Comparison of ENCODE assay signal across 3 cellular contexts in genomic region chr1:204486513-204487255, GRCh38.
TF ChIP-seq lines count a peak whose summit lies in the region.

No MANE protein-coding gene starts in this region.

TF ChIP-seq in SK-N-SH, 30 proteins besides CTCF, POLR2A, EP300 and RAD21:
- peak; percentile 22; the same call in 1 of the 2 replicates for TF ChIP-seq RXRA (IDR thresholded peaks at IDR 0.05; ENCODE audit: borderline replicate concordance, low read depth)

TF ChIP-seq in GM12878, 131 proteins besides CTCF, POLR2A, EP300 and RAD21:
- TF ChIP-seq NR2F1 (conservative IDR thresholded peaks at IDR 0.05), result 0 out of 2 replicates have a peak, but pooled peaks have one; percentile 20

TF ChIP-seq in liver, 16 proteins besides CTCF, POLR2A, EP300 and RAD21:
- TF ChIP-seq SP1 (IDR thresholded peaks at IDR 0.05), result peak; percentile 15
